In genomic region chr7:130486963-130487324, GRCh38 we compare ENCODE assay signal across 8 cellular contexts. TPM values are rescaled to one million over a fixed set of nuclear protein-coding genes. Genes with fewer than 3 reads are reported as not detected.
DNase-seq lines count a peak whose midpoint lies in the region; ATAC-seq, FAIRE-seq and TF ChIP-seq lines count a peak whose summit lies in the region.

No MANE protein-coding gene starts in this region.

- no peaks in the 10 kb centered on the region for H3K36me3 ChIP-seq in HepG2 (replicated peaks in 1 of 2; ENCODE audit: control insufficient read depth in 1 of 2, insufficient read depth in 2 of 2, low read length in 2 of 2)
- H3K36me3 ChIP-seq in transverse colon = no peaks in the 10 kb centered on the region

- no peak for TF ChIP-seq RAD21 in HepG2 (CRISPR knock-in tag; IDR thresholded peaks at IDR 0.05)

- peaks cover 30% of the 10 kb centered on the region for H3K4me1 Mint-ChIP-seq in activated naive CD4-positive, alpha-beta T cell treated with anti-CD3 and anti-CD28 coated beads, Interleukin-2, amount 50 U/mL, for 24 hours

- no peak for FAIRE-seq in HepG2 (lab: Jason Lieb, UNC)

- peak overlapping the region; percentile 57 for H3K9ac ChIP-seq in HepG2 (ENCODE audit: insufficient read depth, low read depth, low read length)

- ATAC-seq in HepG2 = no peak
- ATAC-seq in GM21526 (IDR thresholded peaks at IDR 0.05; ENCODE audit: low FRiP score, unreplicated experiment) = no peak

- H3K9me3 Mint-ChIP-seq in activated naive CD4-positive, alpha-beta T cell treated with anti-CD3 and anti-CD28 coated beads, Interleukin-2, amount 50 U/mL, for 24 hours = no peaks in the 10 kb centered on the region

- H3K27me3 ChIP-seq in HepG2 (ENCODE audit: control insufficient read depth in 1 of 2, insufficient read depth in 2 of 2, low read length in 2 of 2) (no peaks in the 10 kb centered on the region; a peak in 1 of 5 replicates), transverse colon (peaks cover 7% of the 10 kb centered on the region)

- WGBS in HepG2 (ENCODE audit: low lambda C conversion rate) = 69% methylated on average over 4 of the region's 4 CpGs
- WGBS in transverse colon (ENCODE audit: low coverage in 1 of 2), 2 donors = 0 to 26% methylated on average over 3 to 4 of the region's 4 CpGs

- H3K4me3 ChIP-seq in HepG2 (replicated peaks in 1 of 3; ENCODE audit: insufficient read depth in 1 of 3, low read depth in 2 of 3, low read length in 3 of 3) (peak overlapping the region; percentile 33 to 74 (median 69); a peak in 5 of 6 replicates), transverse colon (peak overlapping the region in 3 of 4 donors; percentile 39 to 53 (median 53))

- peak overlapping the region; percentile 75 for H3K4me2 ChIP-seq in HepG2 (ENCODE audit: low read depth, low read length)

- TF ChIP-seq POLR2A in HepG2 (IDR thresholded peaks at IDR 0.05; ENCODE audit: insufficient read depth in 1 of 2, low read depth in 2 of 2, low read length in 2 of 2) (no peak), transverse colon (IDR thresholded peaks at IDR 0.05) (no peak)

- peaks cover 10% of the 10 kb centered on the region for H3K4me1 ChIP-seq in HepG2 (ENCODE audit: insufficient read depth, low read length)
- H3K4me1 ChIP-seq in transverse colon = peaks cover 4 to 25% (median 12%) of the 10 kb centered on the region in 4 donors

- H3K4me3 Mint-ChIP-seq in activated naive CD4-positive, alpha-beta T cell treated with anti-CD3 and anti-CD28 coated beads, Interleukin-2, amount 50 U/mL, for 24 hours = peak overlapping the region; percentile 89

- no peaks in the 10 kb centered on the region for H4K20me1 ChIP-seq in HepG2 (ENCODE audit: insufficient read depth, low read length)

- in situ Hi-C loops in HepG2 (cut with HindIII; ENCODE audit: extremely low pct_ligation_motif_present, low pct_unique_long_range_greater_than_20kb) = no loop called here
- in situ Hi-C loops in transverse colon (cut with MboI; ENCODE audit: low pct_ligation_motif_present in 1 of 4, low pct_unique_long_range_greater_than_20kb in 1 of 4, low sequenced_read_pairs in 3 of 4) = loop anchor here in 1 of 4 donors (25.0 kb wide), 1 partner anchor 200 kb away; the partner anchor contains the start of gene CPA4

- no peak overlapping the region for H3K27ac Mint-ChIP-seq in activated naive CD4-positive, alpha-beta T cell treated with anti-CD3 and anti-CD28 coated beads, Interleukin-2, amount 50 U/mL, for 24 hours

- DNase-seq in activated naive CD4-positive, alpha-beta T cell treated with anti-CD3 and anti-CD28 coated beads, Interleukin-2, amount 50 U/mL, for 16 hours = no peak
- no peak for DNase-seq in HepG2 (ENCODE audit: low spot score)
- no peak for DNase-seq in transverse colon
- no peak for DNase-seq in NOMO-1 treated with dmso at 0.1 percent for 144 hours (lab: John Stamatoyannopoulos, UW; ENCODE audit: unreplicated experiment)
- no peak for DNase-seq in HEK293T (ENCODE audit: extremely low spot score)

- BruUV-seq in HepG2 (replicated peaks; lab: Mats Ljungman, UMichigan) = no TSS peak

- peaks cover 5% of the 10 kb centered on the region for H3K79me2 ChIP-seq in HepG2 (ENCODE audit: insufficient read depth, low read length)

- H3K27me3 Mint-ChIP-seq in activated naive CD4-positive, alpha-beta T cell treated with anti-CD3 and anti-CD28 coated beads, Interleukin-2, amount 50 U/mL, for 24 hours = peaks cover 19% of the 10 kb centered on the region

- TF ChIP-seq EP300 in HepG2 (IDR thresholded peaks at IDR 0.05; ENCODE audit: low read depth in 2 of 2, low read length in 2 of 2) (no peak), HepG2 (CRISPR knock-in tag; IDR thresholded peaks at IDR 0.05; ENCODE audit: borderline replicate concordance) (no peak), transverse colon (IDR thresholded peaks at IDR 0.05; ENCODE audit: low read depth) (no peak)

- TF ChIP-seq CTCF in HepG2 (CRISPR knock-in tag; IDR thresholded peaks at IDR 0.05) = no peak
- TF ChIP-seq CTCF in transverse colon (IDR thresholded peaks at IDR 0.05) = no peak

- POLR2A ChIA-PET in HepG2 (lab: Yijun Ruan, JAX) (no interaction called here), HEK293T (lab: Yijun Ruan, JAX) (no interaction called here)

- H3K36me3 Mint-ChIP-seq in activated naive CD4-positive, alpha-beta T cell treated with anti-CD3 and anti-CD28 coated beads, Interleukin-2, amount 50 U/mL, for 24 hours = peaks cover 2% of the 10 kb centered on the region

- H3K27ac ChIP-seq in angular gyrus (ENCODE audit: low read depth, low read length) = peak overlapping the region; percentile 12
- H3K27ac ChIP-seq in HepG2 (ENCODE audit: extremely low read length, insufficient read depth, low read length) = no peak overlapping the region
- H3K27ac ChIP-seq in transverse colon = peak overlapping the region; percentile 74 to 81 (median 78)

- intact Hi-C loops in HepG2 (cut with micrococcal nuclease; ENCODE audit: unreplicated experiment) = loop anchor here (10.0 kb wide), 1 partner anchor 212 kb away; no protein-coding TSS in a partner anchor
- intact Hi-C loops in transverse colon (cut with DNase I; ENCODE audit: low total_unique reads) = no loop called here

- CTCF ChIA-PET in HepG2 (lab: Yijun Ruan, JAX; ENCODE audit: low intra/inter-chr PET ratio, low total read pairs) (no interaction called here), HEK293T (lab: Yijun Ruan, JAX) (no interaction called here)

- H3K9me3 ChIP-seq in HepG2 (ENCODE audit: low read length) = peaks cover under 1% of the 10 kb centered on the region; the same call in 1 of the 2 replicates
- no peaks in the 10 kb centered on the region for H3K9me3 ChIP-seq in transverse colon

- H2AFZ ChIP-seq in HepG2 (ENCODE audit: low read length) = no peak overlapping the region

TF ChIP-seq in HepG2, 621 proteins besides CTCF, POLR2A, EP300 and RAD21:
- TF ChIP-seq KDM3A (CRISPR knock-in tag; IDR thresholded peaks at IDR 0.05; ENCODE audit: low read depth) (no peak), ZBTB3 (CRISPR knock-in tag; IDR thresholded peaks at IDR 0.05; ENCODE audit: borderline replicate concordance, low read depth) (0 out of 2 replicates have a peak, but pooled peaks have one; percentile 6)

TF ChIP-seq in HEK293T, 16 proteins besides CTCF, POLR2A, EP300 and RAD21 (continues in another document):
- TF ChIP-seq FOXK2 (IDR thresholded peaks at IDR 0.05) (no peak), LEF1 (IDR thresholded peaks at IDR 0.05; ENCODE audit: borderline replicate concordance) (no peak), ARNT (IDR thresholded peaks at IDR 0.05) (no peak), L3MBTL2 (conservative IDR thresholded peaks at IDR 0.05) (no peak), NFRKB (IDR thresholded peaks at IDR 0.05) (no peak), TARDBP (IDR thresholded peaks at IDR 0.05) (no peak), SP1 (IDR thresholded peaks at IDR 0.05) (no peak)

RNA-seq across cellular contexts. Expression of gene MEST, which starts 4.9 kb away (rescaled TPM):
- total RNA-seq in HepG2 (2016; rRNA removed; fragmentation: Illumina TruSeq; extraction: Trizol) = 49.5 and 51.3 TPM in 2 replicates
- total RNA-seq in HepG2 (2016; cell fraction: cytosol; rRNA removed; fragmentation: Illumina TruSeq; extraction: Trizol; ENCODE audit: low read depth) = 19.0 and 20.2 TPM in 2 replicates
- 48.3 and 49.2 TPM in 2 replicates for total RNA-seq in HepG2 (2016; cell fraction: insoluble cytoplasmic fraction; rRNA removed; fragmentation: Illumina TruSeq; extraction: Trizol)
- 66.9 and 68.4 TPM in 2 replicates for total RNA-seq in HepG2 (2016; cell fraction: membrane; rRNA removed; fragmentation: Illumina TruSeq; extraction: Trizol)
- 32.7 and 34.1 TPM in 2 replicates for total RNA-seq in HepG2 (2016; cell fraction: nucleus; rRNA removed; fragmentation: Illumina TruSeq; extraction: Trizol)
- polyA plus RNA-seq in HepG2 (2011; rRNA removed) = 49.7 and 54.6 TPM in 2 replicates
- 37.9 and 63.6 TPM in 2 replicates for polyA plus RNA-seq in HepG2 (2011; cell fraction: cytosol; rRNA removed)
- polyA plus RNA-seq in HepG2 (2011; cell fraction: nucleus; rRNA removed) = 18.8 and 26.3 TPM in 2 replicates
- polyA plus RNA-seq in HepG2 (2012) = 29.5 and 48.0 TPM in 2 replicates
- polyA plus RNA-seq in HepG2 (2016; cell fraction: cytosol; fragmentation: Illumina TruSeq; extraction: Trizol; ENCODE audit: low read depth) = 20.0 and 26.6 TPM in 2 replicates
- polyA plus RNA-seq in HepG2 (2016; cell fraction: insoluble cytoplasmic fraction; fragmentation: Illumina TruSeq; extraction: Trizol; ENCODE audit: low read depth) = 48.3 and 55.2 TPM in 2 replicates
- 60.1 and 64.4 TPM in 2 replicates for polyA plus RNA-seq in HepG2 (2016; cell fraction: membrane; fragmentation: Illumina TruSeq; extraction: Trizol; ENCODE audit: low read depth)
- 46.5 and 51.1 TPM in 2 replicates for polyA plus RNA-seq in HepG2 (2016; cell fraction: nucleus; fragmentation: Illumina TruSeq; extraction: Trizol; ENCODE audit: insufficient read depth, low read depth)
- polyA minus RNA-seq in HepG2 (2011; rRNA and poly(A)+ RNA removed; ENCODE audit: low replicate concordance) = 60.0 and 103 TPM in 2 replicates
- 25.5 and 40.2 TPM in 2 replicates for polyA minus RNA-seq in HepG2 (2011; cell fraction: cytosol; rRNA and poly(A)+ RNA removed)
- 20.6 and 29.3 TPM in 2 replicates for polyA minus RNA-seq in HepG2 (2011; cell fraction: nucleus; rRNA and poly(A)+ RNA removed)
- 10 to 100 TPM in 3 of 4 donors, 1 to 10 TPM in 1; 4.0 to 49.0 (median 34.6) TPM for total RNA-seq in transverse colon

RNA-seq across cellular contexts. Expression of gene CEP41, which starts 46.1 kb away (rescaled TPM):
- total RNA-seq in HepG2 (2016; rRNA removed; fragmentation: Illumina TruSeq; extraction: Trizol) = 8.5 and 8.7 TPM in 2 replicates
- 1.4 and 1.5 TPM in 2 replicates for total RNA-seq in HepG2 (2016; cell fraction: cytosol; rRNA removed; fragmentation: Illumina TruSeq; extraction: Trizol; ENCODE audit: low read depth)
- 7.4 and 7.9 TPM in 2 replicates for total RNA-seq in HepG2 (2016; cell fraction: insoluble cytoplasmic fraction; rRNA removed; fragmentation: Illumina TruSeq; extraction: Trizol)
- 3.0 and 4.0 TPM in 2 replicates for total RNA-seq in HepG2 (2016; cell fraction: membrane; rRNA removed; fragmentation: Illumina TruSeq; extraction: Trizol)
- 10.6 and 11.1 TPM in 2 replicates for total RNA-seq in HepG2 (2016; cell fraction: nucleus; rRNA removed; fragmentation: Illumina TruSeq; extraction: Trizol)
- 8.1 and 9.0 TPM in 2 replicates for polyA plus RNA-seq in HepG2 (2011; rRNA removed)
- polyA plus RNA-seq in HepG2 (2011; cell fraction: cytosol; rRNA removed) = 6.4 and 7.7 TPM in 2 replicates
- polyA plus RNA-seq in HepG2 (2011; cell fraction: nucleus; rRNA removed) = 3.8 and 5.7 TPM in 2 replicates
- polyA plus RNA-seq in HepG2 (2012) = 3.7 and 5.1 TPM in 2 replicates
- 2.5 and 2.6 TPM in 2 replicates for polyA plus RNA-seq in HepG2 (2016; cell fraction: cytosol; fragmentation: Illumina TruSeq; extraction: Trizol; ENCODE audit: low read depth)
- 10.0 and 12.3 TPM in 2 replicates for polyA plus RNA-seq in HepG2 (2016; cell fraction: insoluble cytoplasmic fraction; fragmentation: Illumina TruSeq; extraction: Trizol; ENCODE audit: low read depth)
- 3.4 and 3.6 TPM in 2 replicates for polyA plus RNA-seq in HepG2 (2016; cell fraction: membrane; fragmentation: Illumina TruSeq; extraction: Trizol; ENCODE audit: low read depth)
- polyA plus RNA-seq in HepG2 (2016; cell fraction: nucleus; fragmentation: Illumina TruSeq; extraction: Trizol; ENCODE audit: insufficient read depth, low read depth) = 12.0 and 12.7 TPM in 2 replicates
- polyA minus RNA-seq in HepG2 (2011; rRNA and poly(A)+ RNA removed; ENCODE audit: low replicate concordance) = 5.8 and 8.1 TPM in 2 replicates
- polyA minus RNA-seq in HepG2 (2011; cell fraction: cytosol; rRNA and poly(A)+ RNA removed) = 4.9 and 5.2 TPM in 2 replicates
- 6.3 and 9.1 TPM in 2 replicates for polyA minus RNA-seq in HepG2 (2011; cell fraction: nucleus; rRNA and poly(A)+ RNA removed)
- total RNA-seq in transverse colon = 1 to 10 TPM in 2 of 4 donors, under 1 TPM in 1, not detected in 1; 0.75 to 4.8 (median 2.7) TPM
